ENCODE assay signal across 1 cellular context in genomic region chr11:125887373-125888324, GRCh38.
TF ChIP-seq lines count a peak whose summit lies in the region.

TSS of gene HYLS1 (plus strand) at chr11:125887668. CDS start at chr11:125899369, 11,701 bp downstream.

TF ChIP-seq in HepG2, 621 proteins besides CTCF, POLR2A, EP300 and RAD21 (continued from another document and continues in another):
- TF ChIP-seq HNF1A (IDR thresholded peaks at IDR 0.05; ENCODE audit: low read depth): no peak
- no peak; the same call in 1 of the 2 replicates for TF ChIP-seq HNF1A (CRISPR knock-in tag; IDR thresholded peaks at IDR 0.05; ENCODE audit: borderline replicate concordance)
- TF ChIP-seq PITX1 (CRISPR knock-in tag; IDR thresholded peaks at IDR 0.05): peak; percentile 45
- no peak for TF ChIP-seq IRX3 (CRISPR knock-in tag; IDR thresholded peaks at IDR 0.05; ENCODE audit: borderline replicate concordance, low read depth)
- no peak for TF ChIP-seq ZNF335 (CRISPR knock-in tag; IDR thresholded peaks at IDR 0.05)
- TF ChIP-seq SMC3 (IDR thresholded peaks at IDR 0.05; ENCODE audit: low read length): no peak
- peak; percentile 89; the same call in 1 of the 2 replicates for TF ChIP-seq ZBTB42 (CRISPR knock-in tag; IDR thresholded peaks at IDR 0.05)
- no peak for TF ChIP-seq ZNF317 (CRISPR knock-in tag; IDR thresholded peaks at IDR 0.05)
- no peak for TF ChIP-seq GATA4 (IDR thresholded peaks at IDR 0.05; ENCODE audit: borderline replicate concordance, low read depth)
- no peak for TF ChIP-seq ZNF639 (CRISPR knock-in tag; conservative IDR thresholded peaks at IDR 0.05)
- no peak for TF ChIP-seq SP1 (IDR thresholded peaks at IDR 0.05)
- 0 out of 2 replicates have a peak, but pooled peaks have one; percentile 25 for TF ChIP-seq SP1 (CRISPR knock-in tag; IDR thresholded peaks at IDR 0.05)
- no peak for TF ChIP-seq ZSCAN22 (CRISPR knock-in tag; IDR thresholded peaks at IDR 0.05)
- no peak for TF ChIP-seq ZNF629 (CRISPR knock-in tag; conservative IDR thresholded peaks at IDR 0.05)
- TF ChIP-seq ZNF720 (CRISPR knock-in tag; IDR thresholded peaks at IDR 0.05): no peak
- no peak for TF ChIP-seq ATF5 (CRISPR knock-in tag; IDR thresholded peaks at IDR 0.05; ENCODE audit: low read depth)
- no peak for TF ChIP-seq ZNF672 (CRISPR knock-in tag; IDR thresholded peaks at IDR 0.05)
- no peak for TF ChIP-seq ZNF691 (CRISPR knock-in tag; IDR thresholded peaks at IDR 0.05; ENCODE audit: borderline replicate concordance, low read depth)
- no peak for TF ChIP-seq LCORL (IDR thresholded peaks at IDR 0.05)
- peak; percentile 61 for TF ChIP-seq LCORL (CRISPR knock-in tag; IDR thresholded peaks at IDR 0.05)
- 0 out of 2 replicates have a peak, but pooled peaks have one; percentile 24 for TF ChIP-seq ZNF614 (CRISPR knock-in tag; IDR thresholded peaks at IDR 0.05; ENCODE audit: borderline replicate concordance)
- no peak for TF ChIP-seq NFE2L2 (IDR thresholded peaks at IDR 0.05; ENCODE audit: low read length)
- TF ChIP-seq ZNF382 (CRISPR knock-in tag; IDR thresholded peaks at IDR 0.05; ENCODE audit: borderline replicate concordance): no peak
- no peak for TF ChIP-seq PPARG (CRISPR knock-in tag; conservative IDR thresholded peaks at IDR 0.05)
- no peak for TF ChIP-seq ELF4 (CRISPR knock-in tag; IDR thresholded peaks at IDR 0.05; ENCODE audit: borderline replicate concordance)
- no peak; the same call in 1 of the 2 replicates for TF ChIP-seq ZNF329 (CRISPR knock-in tag; IDR thresholded peaks at IDR 0.05; ENCODE audit: low read depth)
- TF ChIP-seq ZBTB33 (CRISPR knock-in tag; IDR thresholded peaks at IDR 0.05): peak; percentile 53; the same call in 1 of the 2 replicates
- peak; percentile 75 for TF ChIP-seq PHF21A (CRISPR knock-in tag; IDR thresholded peaks at IDR 0.05)
- TF ChIP-seq ASH2L (IDR thresholded peaks at IDR 0.05; ENCODE audit: insufficient read length, low read depth, low read length): peak; percentile 37
- TF ChIP-seq ARHGAP35 (CRISPR knock-in tag; IDR thresholded peaks at IDR 0.05; ENCODE audit: borderline replicate concordance): no peak
- no peak for TF ChIP-seq CC2D1A (CRISPR knock-in tag; IDR thresholded peaks at IDR 0.05)
- TF ChIP-seq GMEB1 (CRISPR knock-in tag; IDR thresholded peaks at IDR 0.05; ENCODE audit: borderline replicate concordance): peak; percentile 55; the same call in 1 of the 2 replicates
- no peak for TF ChIP-seq ZSCAN20 (CRISPR knock-in tag; IDR thresholded peaks at IDR 0.05; ENCODE audit: borderline replicate concordance)
- TF ChIP-seq ZZZ3 (CRISPR knock-in tag; IDR thresholded peaks at IDR 0.05; ENCODE audit: borderline replicate concordance): no peak
- no peak for TF ChIP-seq ZFP37 (CRISPR knock-in tag; IDR thresholded peaks at IDR 0.05; ENCODE audit: borderline replicate concordance)
- TF ChIP-seq ZNF275 (CRISPR knock-in tag; IDR thresholded peaks at IDR 0.05; ENCODE audit: borderline replicate concordance): 0 out of 2 replicates have a peak, but pooled peaks have one; percentile 33
- TF ChIP-seq AGO1 (IDR thresholded peaks at IDR 0.05; ENCODE audit: low read depth, low read length, poor library complexity, severe bottlenecking): peak; percentile 68
- no peak for TF ChIP-seq ZFP41 (CRISPR knock-in tag; IDR thresholded peaks at IDR 0.05; ENCODE audit: borderline replicate concordance)
- TF ChIP-seq ZNF766 (CRISPR knock-in tag; IDR thresholded peaks at IDR 0.05; ENCODE audit: borderline replicate concordance): no peak
- TF ChIP-seq RBM39 (IDR thresholded peaks at IDR 0.05; ENCODE audit: low read depth, low read length, poor library complexity, severe bottlenecking): no peak
- no peak for TF ChIP-seq KLF11 (CRISPR knock-in tag; IDR thresholded peaks at IDR 0.05)
- TF ChIP-seq NR2F1 (CRISPR knock-in tag; IDR thresholded peaks at IDR 0.05): no peak
- no peak for TF ChIP-seq PRMT3 (CRISPR knock-in tag; IDR thresholded peaks at IDR 0.05; ENCODE audit: borderline replicate concordance, low read depth)
- TF ChIP-seq RBAK (CRISPR knock-in tag; IDR thresholded peaks at IDR 0.05): no peak
- no peak for TF ChIP-seq NFIC (IDR thresholded peaks at IDR 0.05; ENCODE audit: low read length)
- no peak for TF ChIP-seq TCF7 (IDR thresholded peaks at IDR 0.05; ENCODE audit: low read depth)
- TF ChIP-seq MEIS1 (CRISPR knock-in tag; IDR thresholded peaks at IDR 0.05; ENCODE audit: borderline replicate concordance): no peak
- TF ChIP-seq ETV6 (CRISPR knock-in tag; conservative IDR thresholded peaks at IDR 0.05): no peak
- 0 out of 2 replicates have a peak, but pooled peaks have one; percentile 38 for TF ChIP-seq HNRNPUL1 (IDR thresholded peaks at IDR 0.05; ENCODE audit: low read depth, low read length)
- peak; percentile 30; the same call in 1 of the 2 replicates for TF ChIP-seq ZNF331 (CRISPR knock-in tag; IDR thresholded peaks at IDR 0.05)
- peak; percentile 74; the same call in 1 of the 2 replicates for TF ChIP-seq ZNF710 (CRISPR knock-in tag; IDR thresholded peaks at IDR 0.05; ENCODE audit: borderline replicate concordance)
- TF ChIP-seq ZNF644 (CRISPR knock-in tag; IDR thresholded peaks at IDR 0.05; ENCODE audit: low read depth): no peak
- no peak for TF ChIP-seq ZFP36L2 (CRISPR knock-in tag; IDR thresholded peaks at IDR 0.05)
- no peak for TF ChIP-seq FOSL2 (CRISPR knock-in tag; IDR thresholded peaks at IDR 0.05)
- no peak for TF ChIP-seq PBX2 (CRISPR knock-in tag; IDR thresholded peaks at IDR 0.05)
- no peak for TF ChIP-seq AHR (CRISPR knock-in tag; IDR thresholded peaks at IDR 0.05)
- no peak for TF ChIP-seq KLF15 (CRISPR knock-in tag; IDR thresholded peaks at IDR 0.05; ENCODE audit: borderline replicate concordance)
- TF ChIP-seq MIER3 (CRISPR knock-in tag; IDR thresholded peaks at IDR 0.05; ENCODE audit: borderline replicate concordance): no peak
